Comparison of ENCODE assay signal across 8 cellular contexts in the genomic region with DNA sequence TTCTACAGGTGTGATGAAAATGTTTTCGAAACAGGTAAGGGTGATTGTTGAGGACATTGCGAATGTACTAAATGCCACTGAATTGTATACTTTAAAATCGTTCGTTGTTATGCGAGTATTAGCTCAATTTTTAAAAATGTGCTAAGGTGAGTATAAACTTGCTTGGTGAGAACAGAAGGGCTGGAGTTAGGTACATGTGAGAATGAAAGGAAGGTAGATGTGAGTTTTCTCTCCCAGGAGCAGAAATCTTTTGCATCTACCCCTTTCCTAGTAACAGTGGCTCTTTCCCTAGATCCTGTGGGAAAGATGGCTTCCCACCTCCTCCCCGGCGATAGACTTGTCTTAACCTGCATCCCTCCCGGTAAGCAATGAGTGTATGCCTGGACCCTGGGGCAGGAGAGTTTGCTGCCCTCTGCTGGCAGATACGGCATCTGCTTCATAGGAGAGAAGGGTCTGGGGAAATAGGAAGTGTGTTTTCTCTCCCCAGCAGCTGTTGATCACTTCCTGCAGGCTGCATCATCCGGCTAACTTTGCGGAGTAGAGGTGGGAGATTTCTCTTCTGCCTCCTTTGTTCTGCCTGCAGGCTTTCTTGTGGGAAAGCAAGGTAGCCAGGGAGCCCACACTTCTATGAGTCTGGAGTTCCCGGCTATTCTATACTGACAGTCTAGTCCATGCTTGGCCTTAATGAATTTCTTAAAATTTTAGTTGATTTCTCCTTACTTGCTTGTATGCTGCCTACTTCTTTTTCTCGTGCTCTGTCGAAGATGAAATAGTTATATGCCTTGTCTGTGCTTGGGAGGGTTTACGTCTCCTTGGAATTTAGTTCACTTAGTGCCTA.
DNase-seq lines count a peak whose midpoint lies in the region; ATAC-seq and TF ChIP-seq lines count a peak whose summit lies in the region.

No MANE protein-coding gene starts in this region.

- intact Hi-C loops in left ventricle myocardium superior (cut with micrococcal nuclease), result loop anchor here (5.0 to 10.0 kb wide), 2 partner anchors 366 to 813 kb away; no protein-coding TSS in a partner anchor

- peak; percentile 100 for ATAC-seq in GM21825 (IDR thresholded peaks at IDR 0.05; ENCODE audit: unreplicated experiment)
- ATAC-seq in left ventricle myocardium superior, result peak; percentile 90

- DNase-seq in GM10266 (ENCODE audit: extremely low spot score) (peak; percentile 62), HuH-7.5 (ENCODE audit: low spot score) (peak; percentile 48), SHP77 (lab: John Stamatoyannopoulos, UW) (peak; percentile 26 to 51), left ventricle myocardium superior (peak; percentile 71), GF-D8 (lab: John Stamatoyannopoulos, UW) (no peak)
- DNase-seq in activated naive CD4-positive, alpha-beta T cell treated with Interleukin-2 at 50 U/mL for 16 hours, result peak; percentile 52
- peak; percentile 4 to 61 for DNase-seq in stimulated activated CD4-positive, alpha-beta T cell treated with anti-CD3 and anti-CD28 coated beads, Interleukin-12 subunit alpha, Interleukin-12 subunit beta, amount 100 ng/mL, for 24 hours (ENCODE audit: low read depth in 2 of 2)

- TF ChIP-seq CTCF in GM10266 (IDR thresholded peaks at IDR 0.05; ENCODE audit: control insufficient read depth, insufficient read depth, low read depth, missing control alignments), result peak; percentile 85
